In genomic region chr7:92834661-92835139, GRCh38 we compare ENCODE assay signal across 8 cellular contexts. TPM values are rescaled to one million over a fixed set of nuclear protein-coding genes. Genes with fewer than 3 reads are reported as not detected.
A peak's percentile ranks its signal among the peaks of the same experiment; 100 is the strongest.
DNase-seq lines count a peak whose midpoint lies in the region; ATAC-seq and TF ChIP-seq lines count a peak whose summit lies in the region.

No MANE protein-coding gene starts in this region.

- peaks cover 3% of the 10 kb centered on the region for H3K27me3 Mint-ChIP-seq in activated T-cell treated with anti-CD3 and anti-CD28 coated beads, Interleukin-2, amount 50 U/mL, for 4 hours (ENCODE audit: low read depth)
- H3K27me3 Mint-ChIP-seq in T-cell (peaks cover 0 to 3% of the 10 kb centered on the region in 2 donors), endothelial cell (ENCODE audit: unreplicated experiment) (peaks cover 19% of the 10 kb centered on the region)

- no peaks in the 10 kb centered on the region for H3K9me3 Mint-ChIP-seq in activated T-cell treated with anti-CD3 and anti-CD28 coated beads, Interleukin-2, amount 50 U/mL, for 4 hours
- no peaks in the 10 kb centered on the region for H3K9me3 Mint-ChIP-seq in T-cell
- no peaks in the 10 kb centered on the region for H3K9me3 Mint-ChIP-seq in endothelial cell (ENCODE audit: unreplicated experiment)

- peak overlapping the region; percentile 98 for H3K4me3 Mint-ChIP-seq in activated T-cell treated with anti-CD3 and anti-CD28 coated beads, Interleukin-2, amount 50 U/mL, for 4 hours
- H3K4me3 Mint-ChIP-seq in T-cell (peak overlapping the region; percentile 93 to 98 (median 97)), endothelial cell (ENCODE audit: unreplicated experiment) (peak overlapping the region; percentile 97)

- H3K36me3 Mint-ChIP-seq in activated T-cell treated with anti-CD3 and anti-CD28 coated beads, Interleukin-2, amount 50 U/mL, for 4 hours (ENCODE audit: insufficient read depth) = peaks cover 40% of the 10 kb centered on the region
- peaks cover 5% of the 10 kb centered on the region for H3K36me3 Mint-ChIP-seq in T-cell
- H3K36me3 Mint-ChIP-seq in endothelial cell (ENCODE audit: low read depth, unreplicated experiment) = peaks cover 15% of the 10 kb centered on the region

- H3K36me3 ChIP-seq in muscle layer of duodenum (ENCODE audit: control insufficient read depth in 1 of 2, insufficient read depth in 2 of 2, low read length in 2 of 2) = no peaks in the 10 kb centered on the region

- CTCF ChIA-PET in T-cell (lab: Charles Lee) = no interaction called here

- H3K27me3 ChIP-seq in muscle layer of duodenum (ENCODE audit: low read depth, low read length) = no peaks in the 10 kb centered on the region

- no peaks in the 10 kb centered on the region for H3K9me3 ChIP-seq in muscle layer of duodenum (ENCODE audit: control insufficient read depth in 1 of 2, low read length in 2 of 2)

- POLR2A ChIA-PET in T-cell (lab: Charles Lee) = no interaction called here

- peak; percentile 5 for DNase-seq in activated T-cell treated with anti-CD3 and anti-CD28 coated beads, Interleukin-2, amount 50 U/mL, for 4 hours
- DNase-seq in activated T-cell treated with anti-CD3 and anti-CD28 coated beads, Interleukin-2, amount 50 U/mL, for 1 hour = no peak
- peak in 5 of 34 experiments; percentile 1 to 9 (median 2) for DNase-seq in T-cell
- DNase-seq in endothelial cell (ENCODE audit: low spot score) = peak; percentile 43
- DNase-seq in NCI-H774 (lab: John Stamatoyannopoulos, UW) = no peak
- DNase-seq in Kasumi-1 (lab: John Stamatoyannopoulos, UW) = no peak

- peaks cover 32% of the 10 kb centered on the region for H3K4me1 Mint-ChIP-seq in activated T-cell treated with anti-CD3 and anti-CD28 coated beads, Interleukin-2, amount 50 U/mL, for 4 hours (ENCODE audit: low read depth)
- H3K4me1 Mint-ChIP-seq in T-cell (peaks cover 41 to 52% (median 43%) of the 10 kb centered on the region in 3 donors), endothelial cell (ENCODE audit: unreplicated experiment) (peaks cover 36% of the 10 kb centered on the region)

- ATAC-seq in activated T-cell treated with anti-CD3 and anti-CD28 coated beads, Interleukin-2, amount 50 U/mL, for 4 hours = no peak
- ATAC-seq in T-cell (replicated peaks in 1 of 4) (no peak), HG03159 (IDR thresholded peaks at IDR 0.05; ENCODE audit: unreplicated experiment) (no peak)

- no peak for TF ChIP-seq CTCF in endothelial cell (IDR thresholded peaks at IDR 0.05; ENCODE audit: unreplicated experiment)

- peak overlapping the region; percentile 85 to 95 for H3K27ac Mint-ChIP-seq in T-cell
- no peak overlapping the region for H3K27ac Mint-ChIP-seq in endothelial cell (ENCODE audit: unreplicated experiment)

- H3K4me1 ChIP-seq in muscle layer of duodenum (ENCODE audit: control insufficient read depth in 1 of 2, insufficient read depth in 2 of 2, low read length in 2 of 2) = peaks cover 0 to 8% of the 10 kb centered on the region in 2 donors

- H3K4me3 ChIP-seq in muscle layer of duodenum (ENCODE audit: low read depth in 1 of 2, low read length in 2 of 2) = peak overlapping the region; percentile 94 to 96

- peak overlapping the region; percentile 94 for H3K27ac ChIP-seq in muscle layer of duodenum (ENCODE audit: low read length)

RNA-seq across cellular contexts. Expression of gene CDK6, which starts 1.7 kb away (rescaled TPM):
- 100 to 1,000 TPM; 310 to 350 (median 347) TPM for total RNA-seq in activated T-cell treated with anti-CD3 and anti-CD28 coated beads, Interleukin-2, amount 50 U/mL, for 4 hours
- 100 to 1,000 TPM in 1 of 5 donors, 10 to 100 TPM in 4; 29.8 to 107 (median 43.9) TPM for total RNA-seq in T-cell
- 32.6 TPM for total RNA-seq in endothelial cell (ENCODE audit: unreplicated experiment)

Comparison
In these comparisons a context has a peak if more than half of its experiments do, and no peak if none do; other contexts are left out.
1. DNase-seq: peak in activated T-cell treated with anti-CD3 and anti-CD28 coated beads, Interleukin-2, amount 50 U/mL, for 4 hours (single experiment) and endothelial cell (single experiment); none in activated T-cell treated with anti-CD3 and anti-CD28 coated beads, Interleukin-2, amount 50 U/mL, for 1 hour (single experiment), NCI-H774 (single experiment) and Kasumi-1 (0 of 2).
2. Peak in every context shown above with its lines, with median percentiles within 50 percentile points of each other: H3K4me3 Mint-ChIP-seq.